Comparison of ENCODE assay signal across 12 cellular contexts in the genomic region with DNA sequence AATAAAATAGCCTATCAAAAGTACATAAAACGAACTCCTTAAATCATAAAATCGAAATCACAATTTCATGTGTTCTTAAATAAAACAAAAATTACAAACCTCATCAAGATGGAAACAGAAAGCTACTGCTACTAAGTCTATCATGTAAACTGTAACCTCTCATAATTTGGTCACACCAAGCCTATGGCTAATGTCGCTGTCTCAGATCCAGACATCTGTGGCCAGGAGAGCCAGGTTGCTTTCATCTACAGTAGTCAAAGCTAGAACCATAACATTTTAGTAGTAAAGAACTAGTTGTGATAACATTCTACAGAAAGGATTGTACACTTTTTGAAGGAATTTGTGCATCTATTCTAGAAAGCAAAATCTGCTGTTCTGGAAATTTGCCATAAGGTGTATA.
"Had no signal": no experiment of that assay in that cellular context is flagged by ENCODE, and none has a peak within 500 bp of the region (broad histone marks: within the 10 kb centered on the region; RNA-seq: fewer than 3 reads in every experiment).

No MANE protein-coding gene starts in this region.

- H3K36me3 ChIP-seq: SJSA1 had no signal

- H3K27me3 ChIP-seq: SJSA1 had no signal

- DNase-seq: NCI-H187, NCI-H2029, NCI-H2081 treated with DMSO at 0.1 percent for 48 hours, NCI-H2171, NCI-H446, NCI-H510A, NCI-H774, Right ventricle myocardium superior, SIG-M5 had no signal

- H3K27ac ChIP-seq: SJSA1, SK-N-MC had no signal

- FAIRE-seq: HepG2 had no signal

- H3K9me3 ChIP-seq: SJSA1 had no signal

- H3K4me3 ChIP-seq: SJSA1, SK-N-MC had no signal
